ENCODE assay signal across 7 cellular contexts in genomic region chr14:104800600-104801283, GRCh38. TPM values are rescaled to one million over a fixed set of nuclear protein-coding genes. Genes with fewer than 3 reads are reported as not detected.
A peak's percentile ranks its signal among the peaks of the same experiment; 100 is the strongest.
DNase-seq lines count a peak whose midpoint lies in the region; ATAC-seq and TF ChIP-seq lines count a peak whose summit lies in the region.

TSS of gene ZBTB42 (plus strand) at chr14:104801101. CDS start at chr14:104801198, 97 bp downstream.

- H3K36me3 ChIP-seq in ovary (no peaks in the 10 kb centered on the region), vagina (no peaks in the 10 kb centered on the region)

- H3K36me3 Mint-ChIP-seq in activated T-helper 17 cell treated with anti-CD3 and anti-CD28 coated beads, Interleukin-2, amount 50 U/mL, for 72 hours (ENCODE audit: low read depth), result no peaks in the 10 kb centered on the region

- H3K27ac ChIP-seq in ovary, result peak within 1 kb of the TSS; percentile 89 to 96
- peak within 1 kb of the TSS; percentile 94 for H3K27ac ChIP-seq in vagina

- no peaks in the 10 kb centered on the region for H3K27me3 ChIP-seq in ovary
- no peaks in the 10 kb centered on the region for H3K27me3 ChIP-seq in vagina

- 1 to 2% (median 2%) methylated on average over 32 to 105 of the region's 105 CpGs for WGBS in ovary, 3 donors

- TF ChIP-seq CTCF in foreskin fibroblast (IDR thresholded peaks at IDR 0.05; ENCODE audit: low read depth, low read length), result no peak
- no peak for TF ChIP-seq CTCF in ovary (IDR thresholded peaks at IDR 0.05)
- no peak for TF ChIP-seq CTCF in vagina (IDR thresholded peaks at IDR 0.05)

- H3K4me1 ChIP-seq in ovary (ENCODE audit: insufficient read depth), result peaks cover 11% of the 10 kb centered on the region
- H3K4me1 ChIP-seq in vagina, result peaks cover 38% of the 10 kb centered on the region

- H3K9me3 ChIP-seq in ovary (no peaks in the 10 kb centered on the region), vagina (no peaks in the 10 kb centered on the region)

- peak; percentile 18 for DNase-seq in NOMO-1 treated with dmso at 0.1 percent for 144 hours (lab: John Stamatoyannopoulos, UW; ENCODE audit: unreplicated experiment)
- peak in 1 of 2 donors; percentile 72 for DNase-seq in foreskin fibroblast
- peak; percentile 64 to 79 (median 70) for DNase-seq in ovary
- no peak for DNase-seq in vagina (ENCODE audit: extremely low spot score in 2 of 2)

- no peak within 1 kb of the TSS for H3K27ac Mint-ChIP-seq in activated T-helper 17 cell treated with anti-CD3 and anti-CD28 coated beads, Interleukin-2, amount 50 U/mL, for 72 hours

- peak; percentile 39 for TF ChIP-seq POLR2A in GM18505 (IDR thresholded peaks at IDR 0.05; ENCODE audit: borderline replicate concordance, extremely low read depth, insufficient read depth, insufficient read length)
- no peak for TF ChIP-seq POLR2A in ovary (IDR thresholded peaks at IDR 0.05)
- no peak for TF ChIP-seq POLR2A in vagina (IDR thresholded peaks at IDR 0.05)

- no peak for TF ChIP-seq EP300 in ovary (IDR thresholded peaks at IDR 0.05)

- intact Hi-C loops in ovary (cut with DNase I), result no loop called here
- intact Hi-C loops in vagina (cut with DNase I), result no loop called here

- H3K9me3 Mint-ChIP-seq in activated T-helper 17 cell treated with anti-CD3 and anti-CD28 coated beads, Interleukin-2, amount 50 U/mL, for 72 hours, result no peaks in the 10 kb centered on the region

- peak; percentile 43 for ATAC-seq in GM18505 (IDR thresholded peaks at IDR 0.05; ENCODE audit: unreplicated experiment)
- ATAC-seq in HG02884 (IDR thresholded peaks at IDR 0.05; ENCODE audit: unreplicated experiment), result peak; percentile 33
- ATAC-seq in activated T-helper 17 cell treated with anti-CD3 and anti-CD28 coated beads, Interleukin-2, amount 50 U/mL, for 72 hours (replicated peaks), result peak; percentile 68

- H3K4me3 Mint-ChIP-seq in activated T-helper 17 cell treated with anti-CD3 and anti-CD28 coated beads, Interleukin-2, amount 50 U/mL, for 72 hours, result peak within 1 kb of the TSS; percentile 77

- no peaks in the 10 kb centered on the region for H3K27me3 Mint-ChIP-seq in activated T-helper 17 cell treated with anti-CD3 and anti-CD28 coated beads, Interleukin-2, amount 50 U/mL, for 72 hours

- H3K4me3 ChIP-seq in foreskin fibroblast (ENCODE audit: low read depth in 1 of 2, low read length in 2 of 2) (peak within 1 kb of the TSS; percentile 63 to 70), ovary (peak within 1 kb of the TSS; percentile 56), vagina (peak within 1 kb of the TSS; percentile 66 to 77)

- peaks cover 5% of the 10 kb centered on the region for H3K4me1 Mint-ChIP-seq in activated T-helper 17 cell treated with anti-CD3 and anti-CD28 coated beads, Interleukin-2, amount 50 U/mL, for 72 hours

RNA-seq across cellular contexts. Expression of gene ZBTB42, which starts in this region (rescaled TPM):
- total RNA-seq in activated T-helper 17 cell treated with anti-CD3 and anti-CD28 coated beads, Interleukin-2, amount 50 U/mL, for 72 hours, result 1 to 10 TPM; 3.0 to 3.2 TPM
- total RNA-seq in ovary (10 to 100 TPM in 1 of 7 donors, 1 to 10 TPM in 6; 2.0 to 18.7 (median 4.1) TPM), vagina (7.6 TPM)
- 1 to 10 TPM in 1 of 2 donors, under 1 TPM in 1; 0.42 to 1.8 TPM for polyA plus RNA-seq in ovary

Comparison
In these comparisons a context has a peak if more than half of its experiments do, and no peak if none do; other contexts are left out.
1. DNase-seq: peak in NOMO-1 treated with dmso at 0.1 percent for 144 hours (single experiment) and ovary (5 of 5); none in vagina (0 of 2).
2. Peak in every context shown above with its lines, with median percentiles within 50 percentile points of each other: ATAC-seq and H3K4me3 ChIP-seq.